Comparison of ENCODE assay signal across 10 cellular contexts in genomic region chr14:98198385-98198784, GRCh38.
DNase-seq lines count a peak whose midpoint lies in the region; ATAC-seq and FAIRE-seq lines count a peak whose summit lies in the region.
"Had no signal": no experiment of that assay in that cellular context is flagged by ENCODE, and none has a peak within 500 bp of the region (broad histone marks: within the 10 kb centered on the region; RNA-seq: fewer than 3 reads in every experiment).

No MANE protein-coding gene starts in this region.

- H3K4me3 ChIP-seq in small intestine (ENCODE audit: low read depth in 1 of 2, low read length in 2 of 2), result no peak overlapping the region
- H3K4me3 ChIP-seq: SJSA1 had no signal

- no peak overlapping the region for H3K27ac ChIP-seq in small intestine (ENCODE audit: low read depth in 1 of 2, low read length in 1 of 2)
- H3K27ac ChIP-seq: SJSA1 had no signal

- H3K9me3 ChIP-seq in small intestine (ENCODE audit: control insufficient read depth, low read depth), result no peaks in the 10 kb centered on the region
- H3K9me3 ChIP-seq: SJSA1 had no signal

- H3K4me1 ChIP-seq in small intestine (ENCODE audit: control insufficient read depth in 2 of 2, insufficient read depth in 1 of 2, low read depth in 1 of 2, low read length in 1 of 2), result no peaks in the 10 kb centered on the region
- H3K4me1 ChIP-seq: SJSA1 had no signal

- no peaks in the 10 kb centered on the region for H3K27me3 ChIP-seq in small intestine (ENCODE audit: control insufficient read depth in 2 of 2, insufficient read depth in 2 of 2, low read length in 2 of 2)
- H3K27me3 ChIP-seq: SJSA1 had no signal

- ATAC-seq in GM18868 (IDR thresholded peaks at IDR 0.05; ENCODE audit: unreplicated experiment) (peak; percentile 63), HG02884 (IDR thresholded peaks at IDR 0.05; ENCODE audit: unreplicated experiment) (no peak)

- H3K36me3 ChIP-seq in small intestine (ENCODE audit: control insufficient read depth in 2 of 2, insufficient read depth in 2 of 2, low read length in 2 of 2), result no peaks in the 10 kb centered on the region
- H3K36me3 ChIP-seq: SJSA1 had no signal

- no peak for FAIRE-seq in small intestine (lab: Jason Lieb, UNC)

- WGBS in small intestine, 3 donors, result 52 to 67% (median 53%) methylated on average over 10 of the region's 10 CpGs

- DNase-seq in NCI-H187 (lab: John Stamatoyannopoulos, UW), result peak; percentile 71 to 74
- DNase-seq in activated T-helper 9 cell treated with anti-CD3 and anti-CD28 coated beads, Interleukin-2, amount 50 U/mL, for 16 hours (ENCODE audit: low read depth), result peak; percentile 21
- peak; percentile 59 for DNase-seq in small intestine
- DNase-seq in NCI-H82 treated with DMSO at 0.1 percent for 48 hours (lab: John Stamatoyannopoulos, UW; ENCODE audit: unreplicated experiment), result no peak
- DNase-seq in NCI-H128 (lab: John Stamatoyannopoulos, UW; ENCODE audit: unreplicated experiment), result no peak
- DNase-seq: EL, NCI-H146 had no signal

Comparison
In these comparisons a context has a peak if more than half of its experiments do, and no peak if none do; other contexts are left out.
1. DNase-seq: peak in NCI-H187 (2 of 2), activated T-helper 9 cell treated with anti-CD3 and anti-CD28 coated beads, Interleukin-2, amount 50 U/mL, for 16 hours (single experiment) and small intestine (single experiment); none in NCI-H82 treated with DMSO at 0.1 percent for 48 hours (single experiment) and NCI-H128 (single experiment).